Comparison of ENCODE assay signal across 33 cellular contexts in genomic region chrX:150926791-150927190, GRCh38.
"Had no signal": no experiment of that assay in that cellular context is flagged by ENCODE, and none has a peak within 500 bp of the region (broad histone marks: within the 10 kb centered on the region; RNA-seq: fewer than 3 reads in every experiment).

No MANE protein-coding gene starts in this region.

- H2AFZ ChIP-seq: neural progenitor cell had no signal

- H3K4me3 ChIP-seq: left lung, lower lobe of right lung, neural progenitor cell, ovary, prostate gland, skin epidermis, stomach, testis, thyroid gland, transverse colon, upper lobe of left lung, vagina had no signal

- FAIRE-seq: islet of Langerhans, kidney had no signal

- H3K9ac ChIP-seq: neural progenitor cell had no signal

- H3K27ac Mint-ChIP-seq: immature natural killer cell; mesothelial cell of epicardium; naive B cell; natural killer cell; nephron progenitor cell; neural progenitor cell; stimulated activated naive B cell treated with anti-CD40 and anti-IgM and Interleukin-4, amounts not matched to agents 10 μg/mL and 1 μg/mL and 100 μg/mL, for 72 hours had no signal

- H3K9me3 ChIP-seq: left lung, lower lobe of right lung, neutrophil, prostate gland, testis, thyroid gland, transverse colon, vagina had no signal

- H3K9me3 Mint-ChIP-seq: immature natural killer cell; natural killer cell; stimulated activated naive B cell treated with anti-CD40 and anti-IgM and Interleukin-4, amounts not matched to agents 10 μg/mL and 1 μg/mL and 100 μg/mL, for 72 hours had no signal

- H3K4me1 ChIP-seq: left lung, lower lobe of right lung, neural progenitor cell, prostate gland, stomach, testis, thyroid gland, transverse colon, upper lobe of left lung, vagina had no signal

- H3K27ac ChIP-seq: left lung, lower lobe of right lung, neural progenitor cell, neutrophil, ovary, prostate gland, skin epidermis, stomach, testis, transverse colon, upper lobe of left lung, vagina had no signal

- H3K4me2 ChIP-seq: neural progenitor cell had no signal

- ATAC-seq: left colon; left lung; lower lobe of right lung; natural killer cell; right cardiac atrium; sciatic nerve; stimulated activated naive B cell treated with anti-CD40 and anti-IgM and Interleukin-4, amounts not matched to agents 10 μg/mL and 1 μg/mL and 100 μg/mL, for 72 hours; stimulated activated naive CD8-positive, alpha-beta T cell treated with anti-CD3 and anti-CD28 coated beads, Interleukin-15, Interleukin-2, amounts not matched to agents 100 U/mL and 50 U/mL, for 24 hours had no signal

- H3K4me3 Mint-ChIP-seq: immature natural killer cell; mesothelial cell of epicardium; naive B cell; natural killer cell; nephron progenitor cell; neural progenitor cell; stimulated activated naive B cell treated with anti-CD40 and anti-IgM and Interleukin-4, amounts not matched to agents 10 μg/mL and 1 μg/mL and 100 μg/mL, for 72 hours had no signal

- DNase-seq: immature natural killer cell; kidney; left colon; left lung; lower lobe of right lung; mammary epithelial cell; mesendoderm; naive B cell; natural killer cell; nephron progenitor cell; occipital lobe; ovary; retina; right cardiac atrium; stimulated activated CD4-positive, alpha-beta T cell treated with anti-CD3 and anti-CD28 coated beads, Interleukin-12 subunit alpha, Interleukin-12 subunit beta, amount 100 ng/mL, for 4 hours; stimulated activated CD4-positive, alpha-beta T cell treated with anti-CD3 and anti-CD28 coated beads, Interleukin-15, amount 100 ng/mL, for 24 hours; stimulated activated CD4-positive, alpha-beta T cell treated with anti-CD3 and anti-CD28 coated beads, Interleukin-2, amount 100 ng/mL, for 24 hours; stimulated activated CD4-positive, alpha-beta T cell treated with anti-CD3 and anti-CD28 coated beads, Interleukin-4, amount 100 ng/mL, for 1 hour; stimulated activated naive B cell treated with anti-CD40 and anti-IgM and Interleukin-4, amounts not matched to agents 10 μg/mL and 1 μg/mL and 100 μg/mL, for 72 hours; stimulated activated naive CD8-positive, alpha-beta T cell treated with anti-CD3 and anti-CD28 coated beads, Interleukin-15, Interleukin-2, amounts not matched to agents 100 U/mL and 50 U/mL, for 24 hours; stomach; testis; transverse colon; upper lobe of left lung had no signal

- H3K27me3 ChIP-seq: left lung, neural progenitor cell, neutrophil, ovary, stomach, testis, thyroid gland, transverse colon, upper lobe of left lung, vagina had no signal

- H3K36me3 ChIP-seq: left lung, lower lobe of right lung, neural progenitor cell, neutrophil, ovary, prostate gland, stomach, thyroid gland, transverse colon, upper lobe of left lung, vagina had no signal

- H3K4me1 Mint-ChIP-seq: immature natural killer cell; mesothelial cell of epicardium; naive B cell; natural killer cell; neural progenitor cell; stimulated activated naive B cell treated with anti-CD40 and anti-IgM and Interleukin-4, amounts not matched to agents 10 μg/mL and 1 μg/mL and 100 μg/mL, for 72 hours had no signal

- H3K36me3 Mint-ChIP-seq: immature natural killer cell; mesothelial cell of epicardium; naive B cell; natural killer cell; neural progenitor cell; stimulated activated naive B cell treated with anti-CD40 and anti-IgM and Interleukin-4, amounts not matched to agents 10 μg/mL and 1 μg/mL and 100 μg/mL, for 72 hours had no signal
